Comparison of ENCODE assay signal across 10 cellular contexts in genomic region chr4:24979554-24979953, GRCh38. TPM values are rescaled to one million over a fixed set of nuclear protein-coding genes. Genes with fewer than 3 reads are reported as not detected.
DNase-seq lines count a peak whose midpoint lies in the region; ATAC-seq and TF ChIP-seq lines count a peak whose summit lies in the region.
"Had no signal": no experiment of that assay in that cellular context is flagged by ENCODE, and none has a peak within 500 bp of the region (broad histone marks: within the 10 kb centered on the region; RNA-seq: fewer than 3 reads in every experiment).

No MANE protein-coding gene starts in this region.

- intact Hi-C loops in heart left ventricle (cut with DNase I): loop anchor here in 5 of 10 donors (2.0 to 10.0 kb wide), 9 partner anchors 65 to 785 kb away; partner anchors contain the start of gene CCDC149 (in 4 of the 5)

- H3K4me1 ChIP-seq in heart left ventricle: peaks cover 0 to 40% (median 7%) of the 10 kb centered on the region in 12 donors

- H3K9me3 ChIP-seq in SK-N-MC (ENCODE audit: low read depth, low read length) (no peaks in the 10 kb centered on the region), heart left ventricle (no peaks in the 10 kb centered on the region)

- no peak for TF ChIP-seq POLR2A in heart left ventricle (IDR thresholded peaks at IDR 0.05)

- no peak overlapping the region for H3K4me3 ChIP-seq in SK-N-MC
- peak overlapping the region in 10 of 12 donors; percentile 13 to 47 (median 39) for H3K4me3 ChIP-seq in heart left ventricle
- H3K4me3 ChIP-seq in skeletal muscle cell (ENCODE audit: low read depth, low read length): peak overlapping the region; percentile 39

- TF ChIP-seq CTCF in heart left ventricle (IDR thresholded peaks at IDR 0.05): no peak

- 57 to 66% (median 59%) methylated on average over 7 of the region's 7 CpGs for WGBS in heart left ventricle, 4 donors

- peak; percentile 86 to 95 (median 88) for ATAC-seq in heart left ventricle
- ATAC-seq in HG02870 (IDR thresholded peaks at IDR 0.05; ENCODE audit: unreplicated experiment): no peak
- ATAC-seq in HG02852 (IDR thresholded peaks at IDR 0.05; ENCODE audit: unreplicated experiment): no peak
- no peak for ATAC-seq in GM18873 (IDR thresholded peaks at IDR 0.05; ENCODE audit: low FRiP score, unreplicated experiment)

- H3K27ac ChIP-seq in SK-N-MC: peak overlapping the region; percentile 74
- H3K27ac ChIP-seq in heart left ventricle: peak overlapping the region; percentile 66 to 96 (median 87)

- H3K36me3 ChIP-seq in SK-N-MC (ENCODE audit: insufficient read depth, low read length) (no peaks in the 10 kb centered on the region), heart left ventricle (no peaks in the 10 kb centered on the region)

- DNase-seq in GDM1 (lab: John Stamatoyannopoulos, UW) (peak; percentile 70), SK-N-MC (ENCODE audit: low read depth, low spot score) (peak; percentile 47), heart left ventricle (peak in 4 of 5 donors; percentile 59 to 85 (median 76)), skeletal muscle cell (ENCODE audit: low read depth) (peak; percentile 12), foreskin melanocyte (no peak)

- no peaks in the 10 kb centered on the region for H3K27me3 ChIP-seq in heart left ventricle

- no peak overlapping the region for H3K9ac ChIP-seq in SK-N-MC (ENCODE audit: insufficient read length)

RNA-seq across cellular contexts. Expression of gene LGI2, which starts 51.2 kb away (rescaled TPM):
- total RNA-seq in heart left ventricle: 10 to 100 TPM in 1 of 9 donors, 1 to 10 TPM in 7, under 1 TPM in 1; 0.50 to 10.6 (median 2.7) TPM
- 1 to 10 TPM in 1 of 2 donors, under 1 TPM in 1; 0.88 to 1.3 TPM for polyA plus RNA-seq in heart left ventricle
- total RNA-seq: LHCN-M2; T-helper 2 cell treated with Interferon-gamma antibody and Interleukin-4, amounts not matched to agents 100 ng/mL and 5 ng/mL, for 36 hours had no signal

Comparison
In these comparisons a context has a peak if more than half of its experiments do, and no peak if none do; other contexts are left out.
1. ATAC-seq: peak in heart left ventricle (4 of 4); none in HG02870 (single experiment), HG02852 (single experiment) and GM18873 (single experiment).